10 cellular contexts compared by ENCODE assay signal in the genomic region with DNA sequence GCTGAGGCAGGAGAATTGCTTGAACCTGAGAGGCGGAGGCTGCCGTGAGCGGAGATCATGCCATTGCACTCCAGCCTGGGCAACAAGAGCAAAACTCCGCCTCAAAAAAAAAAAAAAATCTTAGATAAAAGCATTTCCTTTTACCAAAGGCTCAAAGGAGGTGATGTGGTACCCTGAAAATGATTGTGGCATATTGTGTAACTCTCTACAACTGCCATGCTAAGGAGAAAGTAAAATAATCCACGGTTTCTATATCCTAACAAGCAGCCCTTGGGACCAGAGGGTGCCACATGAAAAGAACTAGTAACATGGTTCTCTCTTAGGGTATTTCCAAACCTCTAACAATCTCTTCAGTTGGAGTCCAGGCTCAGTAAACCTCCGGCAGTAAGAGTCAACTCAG. TPM values are rescaled to one million over a fixed set of nuclear protein-coding genes. Genes with fewer than 3 reads are reported as not detected.
"Had no signal": no experiment of that assay in that cellular context is flagged by ENCODE, and none has a peak within 500 bp of the region (broad histone marks: within the 10 kb centered on the region; RNA-seq: fewer than 3 reads in every experiment).

No MANE protein-coding gene starts in this region.

- H3K4me3 Mint-ChIP-seq: GM23338, H9, IgD-negative memory B cell had no signal

- H3K4me3 ChIP-seq: GM23338, K562 had no signal

- DNase-seq: H9, HCEC 1CT, KG1 had no signal

- H2AFZ ChIP-seq: GM23338 had no signal

- ATAC-seq: GM23338, K562 had no signal

- H3K4me2 ChIP-seq: GM23338 had no signal

- H3K4me1 Mint-ChIP-seq: GM23338, H9 had no signal

- H3K9me3 Mint-ChIP-seq: GM23338, H9, IgD-negative memory B cell had no signal

- FAIRE-seq: H1, H54, HTR-8/SVneo, K562 had no signal

- H3K27ac Mint-ChIP-seq: GM23338, H9, IgD-negative memory B cell had no signal

- H3K27me3 Mint-ChIP-seq: IgD-negative memory B cell had no signal

RNA-seq across cellular contexts. Expression of a gene that starts 38.8 kb away (rescaled TPM):
- total RNA-seq: GM23338, H1, HT-29 had no signal
- polyA plus RNA-seq: K562 had no signal
